Comparison of ENCODE assay signal across 1 cellular context in genomic region chr1:204077979-204078696, GRCh38.
A peak's percentile ranks its signal among the peaks of the same experiment; 100 is the strongest.
TF ChIP-seq lines count a peak whose summit lies in the region.

No MANE protein-coding gene starts in this region.

TF ChIP-seq in HepG2, 621 proteins besides CTCF, POLR2A, EP300 and RAD21 (continued from another document and continues in another):
- TF ChIP-seq ATF7-NPFF (CRISPR knock-in tag; IDR thresholded peaks at IDR 0.05; ENCODE audit: low read depth) (no peak), ZBTB42 (CRISPR knock-in tag; IDR thresholded peaks at IDR 0.05) (no peak), ZNF576 (CRISPR knock-in tag; IDR thresholded peaks at IDR 0.05) (no peak), MED13 (CRISPR knock-in tag; IDR thresholded peaks at IDR 0.05) (no peak), ETS1 (CRISPR knock-in tag; IDR thresholded peaks at IDR 0.05) (no peak), RNF219 (CRISPR knock-in tag; IDR thresholded peaks at IDR 0.05) (no peak), FOXJ3 (CRISPR knock-in tag; IDR thresholded peaks at IDR 0.05; ENCODE audit: borderline replicate concordance) (no peak), NCOR1 (IDR thresholded peaks at IDR 0.05; ENCODE audit: borderline replicate concordance, low read length) (no peak), AKNA (CRISPR knock-in tag; IDR thresholded peaks at IDR 0.05; ENCODE audit: borderline replicate concordance) (no peak), ZBTB3 (CRISPR knock-in tag; IDR thresholded peaks at IDR 0.05; ENCODE audit: borderline replicate concordance, low read depth) (no peak), KAT7 (CRISPR knock-in tag; IDR thresholded peaks at IDR 0.05; ENCODE audit: borderline replicate concordance) (no peak), BRF2 (CRISPR knock-in tag; IDR thresholded peaks at IDR 0.05) (no peak), KLF12 (CRISPR knock-in tag; IDR thresholded peaks at IDR 0.05; ENCODE audit: borderline replicate concordance) (no peak), CEBPB (IDR thresholded peaks at IDR 0.05; ENCODE audit: borderline replicate concordance, low read depth, low read length) (no peak), DBP (CRISPR knock-in tag; IDR thresholded peaks at IDR 0.05; ENCODE audit: not compliant biosample characterization) (no peak), REPIN1 (CRISPR knock-in tag; IDR thresholded peaks at IDR 0.05; ENCODE audit: borderline replicate concordance, low read depth) (no peak), ZNF343 (CRISPR knock-in tag; IDR thresholded peaks at IDR 0.05) (0 out of 2 replicates have a peak, but pooled peaks have one; percentile 54), HOXA3 (CRISPR knock-in tag; IDR thresholded peaks at IDR 0.05) (no peak), MAFG (CRISPR knock-in tag; IDR thresholded peaks at IDR 0.05) (no peak), MLXIP (CRISPR knock-in tag; IDR thresholded peaks at IDR 0.05; ENCODE audit: borderline replicate concordance) (no peak), NR2F1 (CRISPR knock-in tag; IDR thresholded peaks at IDR 0.05) (no peak)
- TF ChIP-seq, protein P1, sequence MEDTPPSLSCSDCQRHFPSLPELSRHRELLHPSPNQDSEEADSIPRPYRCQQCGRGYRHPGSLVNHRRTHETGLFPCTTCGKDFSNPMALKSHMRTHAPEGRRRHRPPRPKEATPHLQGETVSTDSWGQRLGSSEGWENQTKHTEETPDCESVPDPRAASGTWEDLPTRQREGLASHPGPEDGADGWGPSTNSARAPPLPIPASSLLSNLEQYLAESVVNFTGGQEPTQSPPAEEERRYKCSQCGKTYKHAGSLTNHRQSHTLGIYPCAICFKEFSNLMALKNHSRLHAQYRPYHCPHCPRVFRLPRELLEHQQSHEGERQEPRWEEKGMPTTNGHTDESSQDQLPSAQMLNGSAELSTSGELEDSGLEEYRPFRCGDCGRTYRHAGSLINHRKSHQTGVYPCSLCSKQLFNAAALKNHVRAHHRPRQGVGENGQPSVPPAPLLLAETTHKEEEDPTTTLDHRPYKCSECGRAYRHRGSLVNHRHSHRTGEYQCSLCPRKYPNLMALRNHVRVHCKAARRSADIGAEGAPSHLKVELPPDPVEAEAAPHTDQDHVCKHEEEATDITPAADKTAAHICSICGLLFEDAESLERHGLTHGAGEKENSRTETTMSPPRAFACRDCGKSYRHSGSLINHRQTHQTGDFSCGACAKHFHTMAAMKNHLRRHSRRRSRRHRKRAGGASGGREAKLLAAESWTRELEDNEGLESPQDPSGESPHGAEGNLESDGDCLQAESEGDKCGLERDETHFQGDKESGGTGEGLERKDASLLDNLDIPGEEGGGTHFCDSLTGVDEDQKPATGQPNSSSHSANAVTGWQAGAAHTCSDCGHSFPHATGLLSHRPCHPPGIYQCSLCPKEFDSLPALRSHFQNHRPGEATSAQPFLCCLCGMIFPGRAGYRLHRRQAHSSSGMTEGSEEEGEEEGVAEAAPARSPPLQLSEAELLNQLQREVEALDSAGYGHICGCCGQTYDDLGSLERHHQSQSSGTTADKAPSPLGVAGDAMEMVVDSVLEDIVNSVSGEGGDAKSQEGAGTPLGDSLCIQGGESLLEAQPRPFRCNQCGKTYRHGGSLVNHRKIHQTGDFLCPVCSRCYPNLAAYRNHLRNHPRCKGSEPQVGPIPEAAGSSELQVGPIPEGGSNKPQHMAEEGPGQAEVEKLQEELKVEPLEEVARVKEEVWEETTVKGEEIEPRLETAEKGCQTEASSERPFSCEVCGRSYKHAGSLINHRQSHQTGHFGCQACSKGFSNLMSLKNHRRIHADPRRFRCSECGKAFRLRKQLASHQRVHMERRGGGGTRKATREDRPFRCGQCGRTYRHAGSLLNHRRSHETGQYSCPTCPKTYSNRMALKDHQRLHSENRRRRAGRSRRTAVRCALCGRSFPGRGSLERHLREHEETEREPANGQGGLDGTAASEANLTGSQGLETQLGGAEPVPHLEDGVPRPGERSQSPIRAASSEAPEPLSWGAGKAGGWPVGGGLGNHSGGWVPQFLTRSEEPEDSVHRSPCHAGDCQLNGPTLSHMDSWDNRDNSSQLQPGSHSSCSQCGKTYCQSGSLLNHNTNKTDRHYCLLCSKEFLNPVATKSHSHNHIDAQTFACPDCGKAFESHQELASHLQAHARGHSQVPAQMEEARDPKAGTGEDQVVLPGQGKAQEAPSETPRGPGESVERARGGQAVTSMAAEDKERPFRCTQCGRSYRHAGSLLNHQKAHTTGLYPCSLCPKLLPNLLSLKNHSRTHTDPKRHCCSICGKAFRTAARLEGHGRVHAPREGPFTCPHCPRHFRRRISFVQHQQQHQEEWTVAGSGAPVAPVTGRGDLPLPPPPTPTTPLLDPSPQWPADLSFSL (CRISPR knock-in tag; IDR thresholded peaks at IDR 0.05): no peak
- TF ChIP-seq, protein P2, sequence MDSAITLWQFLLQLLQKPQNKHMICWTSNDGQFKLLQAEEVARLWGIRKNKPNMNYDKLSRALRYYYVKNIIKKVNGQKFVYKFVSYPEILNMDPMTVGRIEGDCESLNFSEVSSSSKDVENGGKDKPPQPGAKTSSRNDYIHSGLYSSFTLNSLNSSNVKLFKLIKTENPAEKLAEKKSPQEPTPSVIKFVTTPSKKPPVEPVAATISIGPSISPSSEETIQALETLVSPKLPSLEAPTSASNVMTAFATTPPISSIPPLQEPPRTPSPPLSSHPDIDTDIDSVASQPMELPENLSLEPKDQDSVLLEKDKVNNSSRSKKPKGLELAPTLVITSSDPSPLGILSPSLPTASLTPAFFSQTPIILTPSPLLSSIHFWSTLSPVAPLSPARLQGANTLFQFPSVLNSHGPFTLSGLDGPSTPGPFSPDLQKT (CRISPR knock-in tag; IDR thresholded peaks at IDR 0.05; ENCODE audit: borderline replicate concordance): no peak
- TF ChIP-seq, protein P3, sequence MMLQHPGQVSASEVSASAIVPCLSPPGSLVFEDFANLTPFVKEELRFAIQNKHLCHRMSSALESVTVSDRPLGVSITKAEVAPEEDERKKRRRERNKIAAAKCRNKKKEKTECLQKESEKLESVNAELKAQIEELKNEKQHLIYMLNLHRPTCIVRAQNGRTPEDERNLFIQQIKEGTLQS (CRISPR knock-in tag; IDR thresholded peaks at IDR 0.05): no peak
- TF ChIP-seq, protein P4, sequence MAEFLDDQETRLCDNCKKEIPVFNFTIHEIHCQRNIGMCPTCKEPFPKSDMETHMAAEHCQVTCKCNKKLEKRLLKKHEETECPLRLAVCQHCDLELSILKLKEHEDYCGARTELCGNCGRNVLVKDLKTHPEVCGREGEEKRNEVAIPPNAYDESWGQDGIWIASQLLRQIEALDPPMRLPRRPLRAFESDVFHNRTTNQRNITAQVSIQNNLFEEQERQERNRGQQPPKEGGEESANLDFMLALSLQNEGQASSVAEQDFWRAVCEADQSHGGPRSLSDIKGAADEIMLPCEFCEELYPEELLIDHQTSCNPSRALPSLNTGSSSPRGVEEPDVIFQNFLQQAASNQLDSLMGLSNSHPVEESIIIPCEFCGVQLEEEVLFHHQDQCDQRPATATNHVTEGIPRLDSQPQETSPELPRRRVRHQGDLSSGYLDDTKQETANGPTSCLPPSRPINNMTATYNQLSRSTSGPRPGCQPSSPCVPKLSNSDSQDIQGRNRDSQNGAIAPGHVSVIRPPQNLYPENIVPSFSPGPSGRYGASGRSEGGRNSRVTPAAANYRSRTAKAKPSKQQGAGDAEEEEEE (CRISPR knock-in tag; IDR thresholded peaks at IDR 0.05; ENCODE audit: borderline replicate concordance): no peak; the same call in 1 of the 2 replicates
